In the genomic region with DNA sequence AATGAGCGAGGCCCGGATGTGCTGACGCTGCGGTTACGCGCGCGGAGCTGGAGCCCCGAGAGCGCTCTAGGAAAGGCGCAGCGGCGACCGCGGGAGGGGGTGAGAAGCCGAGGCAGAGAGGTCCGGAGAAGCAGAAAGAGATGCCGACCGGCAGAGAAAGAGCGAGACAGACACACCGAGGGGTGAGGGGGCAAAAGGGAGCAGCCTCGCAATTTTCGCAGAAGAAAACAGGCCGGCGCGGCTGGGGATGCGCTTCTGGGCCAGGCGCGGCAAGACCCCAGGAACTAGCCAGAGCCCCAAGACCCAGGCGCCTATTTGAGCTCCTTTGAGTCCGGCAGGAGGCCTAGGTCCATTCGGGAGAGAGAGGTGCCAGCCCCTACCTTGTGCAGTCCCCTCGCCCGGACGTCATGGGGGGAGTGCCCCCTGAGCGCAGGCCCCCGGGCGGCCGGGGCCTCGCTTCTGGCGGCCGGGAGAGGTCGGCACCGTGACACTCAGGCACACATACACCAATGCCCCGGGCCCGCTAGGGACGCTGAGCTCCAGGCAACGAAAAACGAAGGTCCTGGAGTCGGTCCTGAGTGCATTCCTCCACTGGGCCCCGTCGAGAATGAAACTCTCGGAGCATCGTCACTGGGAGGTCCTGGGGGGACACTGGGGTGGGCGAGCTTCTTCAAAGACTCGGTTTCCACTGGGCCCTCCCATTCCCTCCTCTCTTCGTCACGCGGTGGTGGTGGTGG, we compare ENCODE assay signal across 22 cellular contexts. TPM values are rescaled to one million over a fixed set of nuclear protein-coding genes. Genes with fewer than 3 reads are reported as not detected.
DNase-seq lines count a peak whose midpoint lies in the region; ATAC-seq and TF ChIP-seq lines count a peak whose summit lies in the region.
"Had no signal": no experiment of that assay in that cellular context is flagged by ENCODE, and none has a peak within 500 bp of the region (broad histone marks: within the 10 kb centered on the region; RNA-seq: fewer than 3 reads in every experiment).

No MANE protein-coding gene starts in this region.

- no peak for ATAC-seq in activated naive CD4-positive, alpha-beta T cell treated with anti-CD3 and anti-CD28 coated beads, Interleukin-2, amount 50 U/mL, for 72 hours
- ATAC-seq in WTC11 (no peak), HG03025 (IDR thresholded peaks at IDR 0.05; ENCODE audit: low FRiP score, unreplicated experiment) (no peak), HG03095 (IDR thresholded peaks at IDR 0.05; ENCODE audit: unreplicated experiment) (no peak)
- ATAC-seq in stimulated activated naive B cell treated with anti-CD40 and anti-IgM and Interleukin-4, amounts not matched to agents 10 μg/mL and 1 μg/mL and 100 μg/mL, for 72 hours (replicated peaks): no peak
- ATAC-seq: esophagus mucosa had no signal

- no peak overlapping the region for H2BK15ac ChIP-seq in mesendoderm (replicated peaks; ENCODE audit: low read depth)

- H2BK120ac ChIP-seq in mesendoderm (ENCODE audit: low read depth, low read length): no peak overlapping the region

- H4K8ac ChIP-seq in mesendoderm (ENCODE audit: low read depth, low read length): no peak overlapping the region

- no CpG with 5 or more reads among the region's 59 CpGs for whole genome bisulfite sequencing in mesendoderm (ENCODE audit: extremely low coverage, insufficient coverage, low lambda C conversion rate)

- no peaks in the 10 kb centered on the region for H3K79me1 ChIP-seq in mesendoderm (ENCODE audit: low read length)

- no peak overlapping the region for H3K27ac ChIP-seq in mesendoderm (ENCODE audit: low read depth, low read length)
- H3K27ac ChIP-seq: upper lobe of left lung had no signal

- intact Hi-C loops in activated naive CD4-positive, alpha-beta T cell treated with anti-CD3 and anti-CD28 coated beads for 36 hours (cut with micrococcal nuclease): no loop called here

- H3K4me1 Mint-ChIP-seq in activated naive CD4-positive, alpha-beta T cell treated with anti-CD3 and anti-CD28 coated beads for 36 hours (ENCODE audit: low read depth): peaks cover 16% of the 10 kb centered on the region
- H3K4me1 Mint-ChIP-seq in WTC11: peaks cover 36% of the 10 kb centered on the region
- H3K4me1 Mint-ChIP-seq in stimulated activated naive B cell treated with anti-CD40 and anti-IgM and Interleukin-4, amounts not matched to agents 10 μg/mL and 1 μg/mL and 100 μg/mL, for 72 hours: peaks cover 12 to 35% of the 10 kb centered on the region in 2 donors

- no peak overlapping the region for H3K4me3 Mint-ChIP-seq in activated naive CD4-positive, alpha-beta T cell treated with anti-CD3 and anti-CD28 coated beads for 36 hours
- peak overlapping the region; percentile 64 for H3K4me3 Mint-ChIP-seq in WTC11
- peak overlapping the region in 1 of 2 donors; percentile 3 for H3K4me3 Mint-ChIP-seq in stimulated activated naive B cell treated with anti-CD40 and anti-IgM and Interleukin-4, amounts not matched to agents 10 μg/mL and 1 μg/mL and 100 μg/mL, for 72 hours
- H3K4me3 Mint-ChIP-seq: dendritic cell treated with granulocyte-macrophage colony-stimulating factor and Interleukin-4, amounts not matched to agents 40 ng/mL and 50 ng/mL, for 4 days had no signal

- no peak overlapping the region for H3K27ac Mint-ChIP-seq in activated naive CD4-positive, alpha-beta T cell treated with anti-CD3 and anti-CD28 coated beads for 36 hours
- H3K27ac Mint-ChIP-seq in activated naive CD4-positive, alpha-beta T cell treated with anti-CD3 and anti-CD28 coated beads, Interleukin-2, amount 50 U/mL, for 72 hours: no peak overlapping the region
- no peak overlapping the region for H3K27ac Mint-ChIP-seq in WTC11
- peak overlapping the region; percentile 89 for H3K27ac Mint-ChIP-seq in stimulated activated naive B cell treated with anti-CD40 and anti-IgM and Interleukin-4, amounts not matched to agents 10 μg/mL and 1 μg/mL and 100 μg/mL, for 72 hours
- H3K27ac Mint-ChIP-seq: CD8-positive, alpha-beta memory T cell; dendritic cell treated with granulocyte-macrophage colony-stimulating factor and Interleukin-4, amounts not matched to agents 40 ng/mL and 50 ng/mL, for 4 days had no signal

- H3K23ac ChIP-seq in mesendoderm (ENCODE audit: low read length): no peak overlapping the region

- peak overlapping the region; percentile 62 for H3K56ac ChIP-seq in mesendoderm (ENCODE audit: low read length)

- DNase-seq in activated naive CD4-positive, alpha-beta T cell treated with anti-CD3 and anti-CD28 coated beads for 36 hours: peak; percentile 12
- no peak for DNase-seq in activated naive CD4-positive, alpha-beta T cell treated with anti-CD3 and anti-CD28 coated beads, Interleukin-2, amount 50 U/mL, for 72 hours (ENCODE audit: low spot score in 2 of 2)
- DNase-seq in WTC11 (ENCODE audit: low spot score) (peak; percentile 46), mesendoderm (peak; percentile 62), NCI-H526 treated with DMSO at 0.1 percent for 48 hours (lab: John Stamatoyannopoulos, UW) (no peak)
- DNase-seq in stimulated activated naive B cell treated with anti-CD40 and anti-IgM and Interleukin-4, amounts not matched to agents 10 μg/mL and 1 μg/mL and 100 μg/mL, for 72 hours: no peak
- DNase-seq: ACHN; activated gamma-delta T cell treated with Interleukin-2 at 50 U/mL for 16 hours; CD8-positive, alpha-beta memory T cell; DMS79 treated with DMSO at 0.1 percent for 48 hours; MV-4-11; NCI-H2107; upper lobe of left lung had no signal

- peak overlapping the region; percentile 30 for H3K4me2 ChIP-seq in mesendoderm (ENCODE audit: low read length)

- H3K9ac ChIP-seq in mesendoderm (ENCODE audit: low read length): peak overlapping the region; percentile 37

- CTCF ChIA-PET in activated naive CD4-positive, alpha-beta T cell treated with anti-CD3 and anti-CD28 coated beads for 36 hours (lab: Charles Lee): no interaction called here
- CTCF ChIA-PET in WTC11 (lab: Charles Lee): interaction anchor here (0.6 to 7.6 kb wide), 14 partner anchors 10 to 251 kb away, joined by 3 to 97 read pairs (median 4); a partner anchor contains a TSS

- H3K27me3 ChIP-seq in mesendoderm (ENCODE audit: insufficient read depth, low read length, poor library complexity): peaks cover 39% of the 10 kb centered on the region

- H3K9me3 Mint-ChIP-seq in activated naive CD4-positive, alpha-beta T cell treated with anti-CD3 and anti-CD28 coated beads for 36 hours: no peaks in the 10 kb centered on the region
- no peaks in the 10 kb centered on the region for H3K9me3 Mint-ChIP-seq in activated naive CD4-positive, alpha-beta T cell treated with anti-CD3 and anti-CD28 coated beads, Interleukin-2, amount 50 U/mL, for 72 hours
- no peaks in the 10 kb centered on the region for H3K9me3 Mint-ChIP-seq in WTC11
- H3K9me3 Mint-ChIP-seq in stimulated activated naive B cell treated with anti-CD40 and anti-IgM and Interleukin-4, amounts not matched to agents 10 μg/mL and 1 μg/mL and 100 μg/mL, for 72 hours: peaks cover 0 to under 1% of the 10 kb centered on the region in 2 donors
- H3K9me3 Mint-ChIP-seq: dendritic cell treated with granulocyte-macrophage colony-stimulating factor and Interleukin-4, amounts not matched to agents 40 ng/mL and 50 ng/mL, for 4 days; IgD-negative memory B cell had no signal

- peak overlapping the region; percentile 12 for H3K4me3 ChIP-seq in mesendoderm (ENCODE audit: low read length)

- peak overlapping the region; percentile 34 for H3K18ac ChIP-seq in mesendoderm (ENCODE audit: low read length)

- POLR2A ChIA-PET in WTC11 (lab: Charles Lee): interaction anchor here (0.8 kb wide), 1 partner anchor 33 kb away, joined by 4 read pairs; no protein-coding TSS in a partner anchor

- no peaks in the 10 kb centered on the region for H3K79me2 ChIP-seq in mesendoderm (ENCODE audit: control insufficient read depth, insufficient read depth, low read length)

- H3K4ac ChIP-seq in mesendoderm (ENCODE audit: low read depth, low read length): no peak overlapping the region

- no peaks in the 10 kb centered on the region for H3K36me3 Mint-ChIP-seq in activated naive CD4-positive, alpha-beta T cell treated with anti-CD3 and anti-CD28 coated beads for 36 hours (ENCODE audit: low read depth)
- peaks cover 0 to 12% of the 10 kb centered on the region in 2 donors for H3K36me3 Mint-ChIP-seq in activated naive CD4-positive, alpha-beta T cell treated with anti-CD3 and anti-CD28 coated beads, Interleukin-2, amount 50 U/mL, for 72 hours
- H3K36me3 Mint-ChIP-seq in WTC11: no peaks in the 10 kb centered on the region
- H3K36me3 Mint-ChIP-seq in stimulated activated naive B cell treated with anti-CD40 and anti-IgM and Interleukin-4, amounts not matched to agents 10 μg/mL and 1 μg/mL and 100 μg/mL, for 72 hours: peaks cover 3 to 6% of the 10 kb centered on the region in 2 donors
- H3K36me3 Mint-ChIP-seq: CD8-positive, alpha-beta memory T cell; IgD-negative memory B cell had no signal

- H3K36me3 ChIP-seq in mesendoderm (ENCODE audit: control insufficient read depth, insufficient read depth, low read length): no peaks in the 10 kb centered on the region
- H3K36me3 ChIP-seq: upper lobe of left lung had no signal

- no peak overlapping the region for H4K5ac ChIP-seq in mesendoderm (ENCODE audit: low read length)

- H2BK5ac ChIP-seq in mesendoderm (ENCODE audit: low read length): no peak overlapping the region

- H2AK5ac ChIP-seq in mesendoderm (ENCODE audit: low read length): no peak overlapping the region

- no peak for TF ChIP-seq CTCF in WTC11 (IDR thresholded peaks at IDR 0.05)

- H3K4me1 ChIP-seq in mesendoderm (ENCODE audit: control insufficient read depth, low read depth, low read length): peaks cover 5% of the 10 kb centered on the region

- H3K27me3 Mint-ChIP-seq in activated naive CD4-positive, alpha-beta T cell treated with anti-CD3 and anti-CD28 coated beads for 36 hours (ENCODE audit: low read depth): peaks cover 66% of the 10 kb centered on the region
- peaks cover 99% of the 10 kb centered on the region for H3K27me3 Mint-ChIP-seq in WTC11 (ENCODE audit: low read depth)
- peaks cover 59 to 81% of the 10 kb centered on the region in 2 donors for H3K27me3 Mint-ChIP-seq in stimulated activated naive B cell treated with anti-CD40 and anti-IgM and Interleukin-4, amounts not matched to agents 10 μg/mL and 1 μg/mL and 100 μg/mL, for 72 hours

TF ChIP-seq in WTC11, 78 proteins besides CTCF, POLR2A, EP300 and RAD21 (continues in another document):
- TF ChIP-seq, protein P1, sequence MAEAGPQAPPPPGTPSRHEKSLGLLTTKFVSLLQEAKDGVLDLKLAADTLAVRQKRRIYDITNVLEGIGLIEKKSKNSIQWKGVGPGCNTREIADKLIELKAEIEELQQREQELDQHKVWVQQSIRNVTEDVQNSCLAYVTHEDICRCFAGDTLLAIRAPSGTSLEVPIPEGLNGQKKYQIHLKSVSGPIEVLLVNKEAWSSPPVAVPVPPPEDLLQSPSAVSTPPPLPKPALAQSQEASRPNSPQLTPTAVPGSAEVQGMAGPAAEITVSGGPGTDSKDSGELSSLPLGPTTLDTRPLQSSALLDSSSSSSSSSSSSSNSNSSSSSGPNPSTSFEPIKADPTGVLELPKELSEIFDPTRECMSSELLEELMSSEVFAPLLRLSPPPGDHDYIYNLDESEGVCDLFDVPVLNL (CRISPR knock-in tag; IDR thresholded peaks at IDR 0.05; ENCODE audit: borderline replicate concordance, low read depth): no peak

RNA-seq across cellular contexts. Expression of a gene that starts 13.3 kb away (rescaled TPM):
- not detected for total RNA-seq in activated naive CD4-positive, alpha-beta T cell treated with anti-CD3 and anti-CD28 coated beads for 36 hours
- not detected for total RNA-seq in activated naive CD4-positive, alpha-beta T cell treated with anti-CD3 and anti-CD28 coated beads, Interleukin-2, amount 50 U/mL, for 72 hours
- 6.9 to 10.0 TPM (median 7.8 TPM) in 3 replicates for total RNA-seq in WTC11 (2021)
- 0.38 TPM for polyA plus RNA-seq in mesendoderm (2013, experiment 1 of 2)
- 0.34 TPM for polyA plus RNA-seq in mesendoderm (2013, experiment 2 of 2)
- total RNA-seq: CD8-positive, alpha-beta memory T cell; esophagus mucosa; glomerular endothelial cell; omental fat pad; skeletal muscle tissue; upper lobe of left lung had no signal
- polyA plus RNA-seq: CD8-positive, alpha-beta memory T cell; IgD-negative memory B cell; keratinocyte had no signal

Comparison
In these comparisons a context has a peak if more than half of its experiments do, and no peak if none do; other contexts are left out.
1. DNase-seq: peak in activated naive CD4-positive, alpha-beta T cell treated with anti-CD3 and anti-CD28 coated beads for 36 hours (single experiment), WTC11 (single experiment) and mesendoderm (single experiment); none in activated naive CD4-positive, alpha-beta T cell treated with anti-CD3 and anti-CD28 coated beads, Interleukin-2, amount 50 U/mL, for 72 hours (0 of 2), stimulated activated naive B cell treated with anti-CD40 and anti-IgM and Interleukin-4, amounts not matched to agents 10 μg/mL and 1 μg/mL and 100 μg/mL, for 72 hours (single experiment) and NCI-H526 treated with DMSO at 0.1 percent for 48 hours (single experiment).